In the genomic region with DNA sequence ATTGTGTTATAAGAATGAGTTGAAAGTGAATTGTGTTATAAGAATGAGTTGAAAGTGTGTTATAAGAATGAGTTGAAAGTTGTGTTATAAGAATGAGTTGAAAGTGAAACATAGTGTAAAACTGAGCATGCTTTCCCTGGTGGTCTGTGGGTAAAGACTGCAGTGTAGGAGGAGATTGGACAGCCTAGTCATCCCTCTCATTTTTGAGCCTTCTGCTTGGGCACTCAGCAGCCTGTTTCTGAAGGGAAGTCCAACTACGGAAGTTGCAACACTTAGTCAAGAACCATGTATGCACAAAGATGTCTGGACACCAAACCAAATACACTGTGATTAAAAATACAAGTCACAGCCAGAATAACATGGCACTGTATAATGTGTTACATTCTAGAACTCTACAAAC, we compare ENCODE assay signal across 22 cellular contexts.
A peak's percentile ranks its signal among the peaks of the same experiment; 100 is the strongest.
DNase-seq lines count a peak whose midpoint lies in the region; ATAC-seq and TF ChIP-seq lines count a peak whose summit lies in the region.
"Had no signal": no experiment of that assay in that cellular context is flagged by ENCODE, and none has a peak within 500 bp of the region (broad histone marks: within the 10 kb centered on the region; RNA-seq: fewer than 3 reads in every experiment).

No MANE protein-coding gene starts in this region.

- H2AFZ ChIP-seq in neuronal stem cell (ENCODE audit: low read length), result peak overlapping the region; percentile 16
- H2AFZ ChIP-seq: GM23338 had no signal

- H2AK5ac ChIP-seq in neuronal stem cell (ENCODE audit: low read depth, low read length), result no peak overlapping the region

- no peak overlapping the region for H2BK15ac ChIP-seq in neuronal stem cell (ENCODE audit: low read length)

- WGBS in neuronal stem cell (ENCODE audit: extremely low coverage in 2 of 2, insufficient read length in 2 of 2, insufficient replicate concordance in 1 of 2), 2 donors, result no CpG with 5 or more reads among the region's 1 CpG

- H4K91ac ChIP-seq in neuronal stem cell (ENCODE audit: low read depth, low read length, poor library complexity), result no peak overlapping the region

- no peak for DNase-seq in neuronal stem cell (ENCODE audit: low spot score)
- no peak for DNase-seq in NCI-H2196 (lab: John Stamatoyannopoulos, UW; ENCODE audit: unreplicated experiment)
- no peak for DNase-seq in central memory CD4-positive, alpha-beta T cell
- DNase-seq: activated CD4-positive, alpha-beta T cell treated with anti-CD3 and anti-CD28 coated beads, Interleukin-2, amount 50 U/mL, for 48 hours; activated naive CD4-positive, alpha-beta T cell treated with anti-CD3 and anti-CD28 coated beads for 36 hours; adrenal gland; left ventricle myocardium superior; naive B cell; NCI-H1436; NCI-H2081 treated with DMSO at 0.1 percent for 48 hours; NCI-H82; right lobe of liver; stimulated activated CD4-positive, alpha-beta T cell treated with anti-CD3 and anti-CD28 coated beads, Interleukin-2, amount 100 ng/mL, for 48 hours; upper lobe of left lung had no signal

- TF ChIP-seq POLR2A in GM18505 (IDR thresholded peaks at IDR 0.05; ENCODE audit: borderline replicate concordance, extremely low read depth, insufficient read depth, insufficient read length), result no peak

- peaks cover 0 to under 1% of the 10 kb centered on the region in 2 donors for H3K4me1 ChIP-seq in neuronal stem cell (ENCODE audit: control insufficient read depth in 2 of 2, insufficient read depth in 1 of 2, low read depth in 1 of 2, low read length in 2 of 2)
- H3K4me1 ChIP-seq: right lobe of liver, upper lobe of left lung had no signal

- H3K9ac ChIP-seq in neuronal stem cell (ENCODE audit: low read depth, low read length, poor library complexity), result no peak overlapping the region

- no peak overlapping the region for H3K27ac ChIP-seq in neuronal stem cell (replicated peaks; ENCODE audit: low read length)
- H3K27ac ChIP-seq: adrenal gland, C4-2B, right lobe of liver, SK-N-MC, upper lobe of left lung had no signal

- H4K8ac ChIP-seq in neuronal stem cell (ENCODE audit: low read depth, low read length), result no peak overlapping the region

- no peaks in the 10 kb centered on the region for H3K9me3 ChIP-seq in neuronal stem cell (replicated peaks in 1 of 2; ENCODE audit: control insufficient read depth in 2 of 2, insufficient read depth in 1 of 2, low read depth in 1 of 2, low read length in 2 of 2)
- H3K9me3 ChIP-seq: adrenal gland, right lobe of liver, upper lobe of left lung had no signal

- H2BK12ac ChIP-seq in neuronal stem cell (ENCODE audit: low read length), result no peak overlapping the region

- no peak overlapping the region for H3K4me3 ChIP-seq in neuronal stem cell (ENCODE audit: low read length in 2 of 2)
- H3K4me3 ChIP-seq: adrenal gland, GM23338, right lobe of liver, SK-N-MC, upper lobe of left lung had no signal

- H3K27me3 ChIP-seq in neuronal stem cell (ENCODE audit: control insufficient read depth in 3 of 3, insufficient read depth in 3 of 3, low read depth in 1 of 3, low read length in 3 of 3), result no peaks in the 10 kb centered on the region
- H3K27me3 ChIP-seq: adrenal gland, right lobe of liver, upper lobe of left lung had no signal

- no peak overlapping the region for H3K14ac ChIP-seq in neuronal stem cell (ENCODE audit: low read length)

- H3K18ac ChIP-seq in neuronal stem cell (ENCODE audit: low read length), result no peak overlapping the region

- no peaks in the 10 kb centered on the region for H3K36me3 ChIP-seq in neuronal stem cell (replicated peaks in 1 of 2; ENCODE audit: control insufficient read depth in 2 of 2, insufficient read depth in 2 of 2, low read length in 2 of 2)
- H3K36me3 ChIP-seq: adrenal gland, right lobe of liver, upper lobe of left lung had no signal

- no peak overlapping the region for H3K23ac ChIP-seq in neuronal stem cell (ENCODE audit: low read depth, low read length, poor library complexity)

- H3K79me1 ChIP-seq in neuronal stem cell (ENCODE audit: low read depth, low read length), result no peaks in the 10 kb centered on the region

- no peak overlapping the region for H3K4me2 ChIP-seq in neuronal stem cell (ENCODE audit: insufficient read depth, low read length, poor library complexity, severe bottlenecking)
- H3K4me2 ChIP-seq: GM23338 had no signal

- H2BK120ac ChIP-seq in neuronal stem cell (ENCODE audit: low read depth, low read length), result no peak overlapping the region

- ATAC-seq in GM18907 (IDR thresholded peaks at IDR 0.05; ENCODE audit: unreplicated experiment) (peak; percentile 65), HG02852 (IDR thresholded peaks at IDR 0.05; ENCODE audit: unreplicated experiment) (peak; percentile 76), HG03520 (IDR thresholded peaks at IDR 0.05; ENCODE audit: unreplicated experiment) (peak; percentile 72), GM18505 (IDR thresholded peaks at IDR 0.05; ENCODE audit: unreplicated experiment) (no peak)
- ATAC-seq: activated CD4-positive, CD25-positive, alpha-beta regulatory T cell treated with anti-CD3 and anti-CD28 coated beads, Interleukin-2, amount 50 U/mL, for 24 hours; GM23338; left ventricle myocardium superior; right lobe of liver had no signal

- H2BK5ac ChIP-seq in neuronal stem cell (ENCODE audit: low read length), result no peak overlapping the region

- no peak overlapping the region for H3K4ac ChIP-seq in neuronal stem cell (ENCODE audit: low read length)
